8 cellular contexts compared by ENCODE assay signal in genomic region chr6:27188885-27189418, GRCh38. TPM values are rescaled to one million over a fixed set of nuclear protein-coding genes. Genes with fewer than 3 reads are reported as not detected.
DNase-seq lines count a peak whose midpoint lies in the region; ATAC-seq and TF ChIP-seq lines count a peak whose summit lies in the region.

No MANE protein-coding gene starts in this region.

- H4K20me1 ChIP-seq in SK-N-SH (ENCODE audit: insufficient read depth): no peaks in the 10 kb centered on the region

- peak overlapping the region; percentile 62; the same call in 1 of the 2 replicates for H3K9ac ChIP-seq in SK-N-SH

- peaks cover 14% of the 10 kb centered on the region for H3F3A ChIP-seq in SK-N-SH (replicated peaks; ENCODE audit: insufficient read depth)

- DNase-seq in activated T-cell treated with anti-CD3 and anti-CD28 coated beads for 1 hour (ENCODE audit: low read depth) (peak; percentile 25), NCI-H1092 treated with DMSO at 0.1 percent for 48 hours (lab: John Stamatoyannopoulos, UW) (peak; percentile 32), SK-N-SH (peak; percentile 60), brain microvascular endothelial cell (peak; percentile 67), skeletal muscle cell (ENCODE audit: low read depth) (peak; percentile 40)
- DNase-seq in activated T-cell treated with anti-CD3 and anti-CD28 coated beads, Interleukin-2, amount 50 U/mL, for 1 hour: no peak

- H3K9me3 ChIP-seq in SK-N-SH: no peaks in the 10 kb centered on the region

- peak overlapping the region; percentile 79 for H3K4me2 ChIP-seq in SK-N-SH

- 16% methylated on average over 10 of the region's 10 CpGs for WGBS in SK-N-SH (ENCODE audit: low lambda C conversion rate)

- TF ChIP-seq CTCF in SK-N-SH (IDR thresholded peaks at IDR 0.05): peak; percentile 79
- TF ChIP-seq CTCF in brain microvascular endothelial cell (IDR thresholded peaks at IDR 0.05; ENCODE audit: low read depth, low read length, missing control alignments): peak; percentile 68

- TF ChIP-seq RAD21 in SK-N-SH (IDR thresholded peaks at IDR 0.05; ENCODE audit: low read length): peak; percentile 82

- in situ Hi-C loops in brain microvascular endothelial cell (cut with HindIII; ENCODE audit: low pct_ligation_motif_present, low sequenced_read_pairs): no loop called here

- no peaks in the 10 kb centered on the region for H3K79me2 ChIP-seq in SK-N-SH (ENCODE audit: insufficient read depth)

- H3K27me3 ChIP-seq in SK-N-SH (ENCODE audit: insufficient read depth) (no peaks in the 10 kb centered on the region), brain microvascular endothelial cell (replicated peaks) (no peaks in the 10 kb centered on the region)

- no peak for TF ChIP-seq EP300 in SK-N-SH (IDR thresholded peaks at IDR 0.05; ENCODE audit: borderline replicate concordance in 1 of 2, low read depth in 1 of 2, low read length in 1 of 2)

- H3K36me3 ChIP-seq in SK-N-SH (replicated peaks in 1 of 2; ENCODE audit: control insufficient read depth in 1 of 2, insufficient read depth in 2 of 2, low read length in 1 of 2) (no peaks in the 10 kb centered on the region), brain microvascular endothelial cell (replicated peaks) (no peaks in the 10 kb centered on the region)

- H3K4me3 ChIP-seq in SK-N-SH (ENCODE audit: low read depth in 2 of 2, low read length in 1 of 2): peak overlapping the region; percentile 70 to 80
- H3K4me3 ChIP-seq in brain microvascular endothelial cell (ENCODE audit: low read depth, low read length): peak overlapping the region; percentile 64
- H3K4me3 ChIP-seq in iPS-11a (ENCODE audit: low read depth, low read length): peak overlapping the region; percentile 76
- peak overlapping the region; percentile 65 for H3K4me3 ChIP-seq in skeletal muscle cell (ENCODE audit: low read depth, low read length)

- H3K9me2 ChIP-seq in SK-N-SH: no peaks in the 10 kb centered on the region

- POLR2A ChIA-PET in SK-N-SH (lab: Yijun Ruan, JAX): no interaction called here

- CTCF ChIA-PET in SK-N-SH (lab: Yijun Ruan, JAX): interaction anchor here (1.0 to 2.1 kb wide), 4 partner anchors 11 to 1649 kb away, joined by 3 to 13 read pairs (median 4); no protein-coding TSS in a partner anchor

- peak; percentile 62 for ATAC-seq in HG02623 (IDR thresholded peaks at IDR 0.05; ENCODE audit: unreplicated experiment)

- H2AFZ ChIP-seq in SK-N-SH (ENCODE audit: low read depth): peak overlapping the region; percentile 83

- H3K27ac ChIP-seq in SK-N-SH (ENCODE audit: low read depth in 2 of 2, low read length in 1 of 2) (peak overlapping the region in 1 of 2 experiments; percentile 76; a peak in 3 of 4 replicates), brain microvascular endothelial cell (peak overlapping the region; percentile 59)

- H3K4me1 ChIP-seq in SK-N-SH (ENCODE audit: control insufficient read depth in 1 of 2, insufficient read depth in 2 of 2, low read depth in 1 of 2, low read length in 1 of 2): peaks cover 0 to 6% of the 10 kb centered on the region in 2 experiments; a peak in 1 of 4 replicates

TF ChIP-seq in SK-N-SH, 30 proteins besides CTCF, POLR2A, EP300 and RAD21:
- TF ChIP-seq NRF1 (IDR thresholded peaks at IDR 0.05; ENCODE audit: low read depth, low read length) (no peak), GABPA (IDR thresholded peaks at IDR 0.05; ENCODE audit: low read depth) (no peak), MXI1 (IDR thresholded peaks at IDR 0.05; ENCODE audit: low read depth, low read length) (0 out of 2 replicates have a peak, but pooled peaks have one; percentile 19), SMC3 (IDR thresholded peaks at IDR 0.05; ENCODE audit: low read depth, low read length) (peak; percentile 58), CHD2 (IDR thresholded peaks at IDR 0.05; ENCODE audit: low read length, partially characterized antibody) (peak; percentile 69), RXRA (IDR thresholded peaks at IDR 0.05; ENCODE audit: borderline replicate concordance, low read depth) (no peak), GATA2 (CRISPR knock-in tag; IDR thresholded peaks at IDR 0.05) (no peak), ELF1 (IDR thresholded peaks at IDR 0.05) (no peak)

RNA-seq across cellular contexts. Expression of gene PRSS16, which starts 58.5 kb away (rescaled TPM):
- 0.05 and 0.07 TPM in 2 replicates for polyA plus RNA-seq in SK-N-SH (2012; rRNA removed)
- 0.06 and 0.12 TPM in 2 replicates for polyA plus RNA-seq in SK-N-SH (2012; cell fraction: cytosol; rRNA removed)
- 0.13 and 0.19 TPM in 2 replicates for polyA plus RNA-seq in SK-N-SH (2012; cell fraction: nucleus; rRNA removed)
